19 cellular contexts compared by ENCODE assay signal in genomic region chr16:48909231-48909630, GRCh38.
"Had no signal": no experiment of that assay in that cellular context is flagged by ENCODE, and none has a peak within 500 bp of the region (broad histone marks: within the 10 kb centered on the region; RNA-seq: fewer than 3 reads in every experiment).

No MANE protein-coding gene starts in this region.

- H3K4me1 Mint-ChIP-seq: memory B cell had no signal

- H3K27ac ChIP-seq: colonic mucosa, dorsolateral prefrontal cortex, esophagus muscularis mucosa, foreskin keratinocyte, gastroesophageal sphincter, heart right ventricle, left lung, lower lobe of right lung had no signal

- H3K36me3 ChIP-seq: colonic mucosa, esophagus muscularis mucosa, gastroesophageal sphincter, heart right ventricle, left lung, lower lobe of right lung had no signal

- H3K4me3 Mint-ChIP-seq: memory B cell had no signal

- DNase-seq: colonic mucosa; dermis blood vessel endothelial cell; dorsolateral prefrontal cortex; effector CD4-positive, alpha-beta T cell; effector memory CD4-positive, alpha-beta T cell; foreskin keratinocyte; glutamatergic neuron; head of caudate nucleus; heart right ventricle; hippocampal formation; left cardiac atrium; left lung; left ventricle myocardium superior; lower lobe of right lung; mesendoderm; midbrain had no signal

- H3K27me3 ChIP-seq: colonic mucosa had no signal

- H3K4me3 ChIP-seq: colonic mucosa, dorsolateral prefrontal cortex, esophagus muscularis mucosa, gastroesophageal sphincter, heart right ventricle, left lung, lower lobe of right lung had no signal

- H3K9me3 ChIP-seq: colonic mucosa, esophagus muscularis mucosa, gastroesophageal sphincter, heart right ventricle, left lung, lower lobe of right lung had no signal

- H3K27ac Mint-ChIP-seq: memory B cell had no signal

- H3K4me1 ChIP-seq: colonic mucosa, esophagus muscularis mucosa, gastroesophageal sphincter, left lung, lower lobe of right lung had no signal

- H3K36me3 Mint-ChIP-seq: memory B cell had no signal

- H3K27me3 Mint-ChIP-seq: memory B cell had no signal

- ATAC-seq: foreskin keratinocyte, gastroesophageal sphincter, heart right ventricle, left cardiac atrium, left lung, left ventricle myocardium superior, lower lobe of right lung had no signal
